16 cellular contexts compared by ENCODE assay signal in genomic region chr18:2612996-2613395, GRCh38.
"Had no signal": no experiment of that assay in that cellular context is flagged by ENCODE, and none has a peak within 500 bp of the region (broad histone marks: within the 10 kb centered on the region; RNA-seq: fewer than 3 reads in every experiment).

No MANE protein-coding gene starts in this region.

- H3K4me3 ChIP-seq: ovary, right atrium auricular region, sigmoid colon, skin epidermis, stomach had no signal

- H3K4me3 Mint-ChIP-seq: mesothelial cell of epicardium, natural killer cell, neural crest cell had no signal

- H3K36me3 ChIP-seq: ovary, right atrium auricular region, sigmoid colon had no signal

- DNase-seq: effector memory CD4-positive, alpha-beta T cell; foreskin keratinocyte; left colon; mammary epithelial cell; natural killer cell; ovary; sigmoid colon; stimulated activated CD4-positive, alpha-beta T cell treated with anti-CD3 and anti-CD28 coated beads, Interleukin-12 subunit alpha, Interleukin-12 subunit beta, amount 100 ng/mL, for 4 hours; stimulated activated naive CD4-positive, alpha-beta T cell; stomach; trophoblast cell had no signal

- H3K9me3 ChIP-seq: ovary, right atrium auricular region, sigmoid colon, stomach had no signal

- H3K36me3 Mint-ChIP-seq: natural killer cell had no signal

- H3K27ac Mint-ChIP-seq: mesothelial cell of epicardium, natural killer cell had no signal

- ATAC-seq: esophagus mucosa, foreskin keratinocyte, left colon, natural killer cell had no signal

- H3K27ac ChIP-seq: foreskin keratinocyte, ovary, right atrium auricular region, sigmoid colon, skin epidermis, stomach had no signal

- H3K4me1 ChIP-seq: foreskin keratinocyte, right atrium auricular region, sigmoid colon, stomach had no signal

- H3K4me1 Mint-ChIP-seq: mesothelial cell of epicardium, natural killer cell had no signal

- H3K9me3 Mint-ChIP-seq: mesothelial cell of epicardium, natural killer cell, neural crest cell had no signal

- H3K27me3 ChIP-seq: foreskin keratinocyte, ovary, right atrium auricular region, sigmoid colon, stomach had no signal
